In genomic region chr10:42476101-42476500, GRCh38 we compare ENCODE assay signal across 14 cellular contexts.
DNase-seq lines count a peak whose midpoint lies in the region; ATAC-seq, FAIRE-seq and TF ChIP-seq lines count a peak whose summit lies in the region.
"Had no signal": no experiment of that assay in that cellular context is flagged by ENCODE, and none has a peak within 500 bp of the region (broad histone marks: within the 10 kb centered on the region; RNA-seq: fewer than 3 reads in every experiment).

No MANE protein-coding gene starts in this region.

- H3K4me1 ChIP-seq in SK-N-SH (ENCODE audit: control insufficient read depth in 1 of 2, insufficient read depth in 2 of 2, low read depth in 1 of 2, low read length in 1 of 2) (peaks cover 0 to 6% of the 10 kb centered on the region in 2 experiments; a peak in 2 of 4 replicates), K562 (replicated peaks in 1 of 2; ENCODE audit: control insufficient read depth in 2 of 2, insufficient read depth in 2 of 2, low read length in 2 of 2) (peaks cover 0 to 17% of the 10 kb centered on the region in 2 experiments; a peak in 2 of 5 replicates), HepG2 (ENCODE audit: insufficient read depth, low read length) (no peaks in the 10 kb centered on the region), urinary bladder (ENCODE audit: insufficient read depth) (no peaks in the 10 kb centered on the region)

- no peak overlapping the region for H3K4me3 Mint-ChIP-seq in activated CD4-positive, alpha-beta memory T cell treated with anti-CD3 and anti-CD28 coated beads for 36 hours
- H3K4me3 Mint-ChIP-seq in type B pancreatic cell: no peak overlapping the region
- H3K4me3 Mint-ChIP-seq: activated B cell treated with CpG ODN at 0.5 μM for 24 hours, nephron progenitor cell had no signal

- in situ Hi-C loops in K562 (cut with MboI): no loop called here
- in situ Hi-C loops in HepG2 (cut with HindIII; ENCODE audit: extremely low pct_ligation_motif_present, low pct_unique_long_range_greater_than_20kb): no loop called here

- no peaks in the 10 kb centered on the region for H3K9me3 ChIP-seq in SK-N-SH
- H3K9me3 ChIP-seq in K562 (replicated peaks; ENCODE audit: control insufficient read depth, insufficient read depth, low read depth, low read length): no peaks in the 10 kb centered on the region
- no peaks in the 10 kb centered on the region for H3K9me3 ChIP-seq in HepG2 (ENCODE audit: low read length)
- H3K9me3 ChIP-seq: body of pancreas had no signal

- H3K9ac ChIP-seq in SK-N-SH (peak overlapping the region; percentile 92), K562 (ENCODE audit: insufficient read depth in 1 of 2, low read depth in 2 of 2, low read length in 2 of 2) (peak overlapping the region in 1 of 2 experiments; percentile 28; a peak in 3 of 4 replicates), HepG2 (ENCODE audit: insufficient read depth, low read depth, low read length) (no peak overlapping the region)

- intact Hi-C loops in K562 (cut with micrococcal nuclease) (loop anchor here (10.0 kb wide), 1 partner anchor 169 kb away; no protein-coding TSS in a partner anchor), HepG2 (cut with micrococcal nuclease; ENCODE audit: unreplicated experiment) (no loop called here)
- intact Hi-C loops in activated CD4-positive, alpha-beta memory T cell treated with anti-CD3 and anti-CD28 coated beads for 36 hours (cut with micrococcal nuclease): no loop called here

- H3K4me2 ChIP-seq in SK-N-SH (peak overlapping the region; percentile 86), K562 (ENCODE audit: insufficient read depth, low read length) (peak overlapping the region; percentile 59; the same call in 1 of the 2 replicates), HepG2 (ENCODE audit: low read depth, low read length) (peak overlapping the region; percentile 58)

- H3K79me2 ChIP-seq in SK-N-SH (ENCODE audit: insufficient read depth): peaks cover 91% of the 10 kb centered on the region
- H3K79me2 ChIP-seq in K562 (ENCODE audit: control insufficient read depth, insufficient read depth, low read length): no peaks in the 10 kb centered on the region
- no peaks in the 10 kb centered on the region for H3K79me2 ChIP-seq in HepG2 (ENCODE audit: insufficient read depth, low read length)

- no peaks in the 10 kb centered on the region for H3K9me3 Mint-ChIP-seq in activated CD4-positive, alpha-beta memory T cell treated with anti-CD3 and anti-CD28 coated beads for 36 hours
- H3K9me3 Mint-ChIP-seq in type B pancreatic cell: no peaks in the 10 kb centered on the region

- no peaks in the 10 kb centered on the region for H3K36me3 Mint-ChIP-seq in activated CD4-positive, alpha-beta memory T cell treated with anti-CD3 and anti-CD28 coated beads for 36 hours
- H3K36me3 Mint-ChIP-seq in type B pancreatic cell: no peaks in the 10 kb centered on the region

- peak overlapping the region; percentile 85; the same call in 1 of the 2 replicates for H2AFZ ChIP-seq in SK-N-SH (ENCODE audit: low read depth)
- peak overlapping the region; percentile 80; the same call in 1 of the 2 replicates for H2AFZ ChIP-seq in K562 (ENCODE audit: low read depth, low read length)
- H2AFZ ChIP-seq in HepG2 (ENCODE audit: low read length): no peak overlapping the region

- DNase-seq in SK-N-SH (no peak), K562 (ENCODE audit: extremely low read depth in 1 of 4, low spot score in 3 of 4) (peak in 2 of 4 experiments; percentile 9), HepG2 (ENCODE audit: low spot score) (no peak), type B pancreatic cell (ENCODE audit: extremely low spot score, unreplicated experiment) (no peak)
- no peak for DNase-seq in activated CD4-positive, alpha-beta memory T cell treated with anti-CD3 and anti-CD28 coated beads for 36 hours
- DNase-seq: activated B cell treated with CpG ODN at 0.5 μM for 24 hours; activated T-cell treated with anti-CD3 and anti-CD28 coated beads, Interleukin-2, amount 50 U/mL, for 48 hours; NCI-H446 treated with DMSO at 0.1 percent for 48 hours; nephron progenitor cell had no signal

- peaks cover 34% of the 10 kb centered on the region for H3K27me3 Mint-ChIP-seq in activated CD4-positive, alpha-beta memory T cell treated with anti-CD3 and anti-CD28 coated beads for 36 hours
- H3K27me3 Mint-ChIP-seq in type B pancreatic cell: no peaks in the 10 kb centered on the region

- H4K20me1 ChIP-seq in SK-N-SH (ENCODE audit: insufficient read depth) (no peaks in the 10 kb centered on the region), K562 (replicated peaks; ENCODE audit: control insufficient read depth, insufficient read depth, low read length) (no peaks in the 10 kb centered on the region), HepG2 (ENCODE audit: insufficient read depth, low read length) (no peaks in the 10 kb centered on the region)

- no peak; the same call in 2 of the 3 replicates for ATAC-seq in SK-N-SH treated with all-trans-retinoic acid at 6 μM for 48 hours
- peak; percentile 15; the same call in 1 of the 3 replicates for ATAC-seq in K562
- ATAC-seq in HepG2: peak; percentile 46
- no peak for ATAC-seq in GM19035 (IDR thresholded peaks at IDR 0.05; ENCODE audit: unreplicated experiment)

- H3K27ac Mint-ChIP-seq in activated CD4-positive, alpha-beta memory T cell treated with anti-CD3 and anti-CD28 coated beads for 36 hours: no peak overlapping the region
- no peak overlapping the region for H3K27ac Mint-ChIP-seq in type B pancreatic cell
- H3K27ac Mint-ChIP-seq: activated B cell treated with CpG ODN at 0.5 μM for 24 hours, nephron progenitor cell had no signal

- WGBS in SK-N-SH (ENCODE audit: low lambda C conversion rate): 5% methylated on average over 11 of the region's 20 CpGs
- WGBS in K562 (ENCODE audit: insufficient coverage, low coverage, missing lambda C conversion rate): 2% methylated on average over 17 of the region's 20 CpGs
- WGBS in HepG2 (ENCODE audit: low lambda C conversion rate): 0% methylated on average over 1 of the region's 20 CpGs
- WGBS in urinary bladder: 4% methylated on average over 20 of the region's 20 CpGs

- no peak for TF ChIP-seq EP300 in SK-N-SH (IDR thresholded peaks at IDR 0.05; ENCODE audit: borderline replicate concordance in 1 of 2, low read depth in 1 of 2, low read length in 1 of 2)
- TF ChIP-seq EP300 in K562 (IDR thresholded peaks at IDR 0.05; ENCODE audit: low read length): no peak
- TF ChIP-seq EP300 in HepG2 (IDR thresholded peaks at IDR 0.05; ENCODE audit: low read depth in 2 of 2, low read length in 2 of 2): no peak
- TF ChIP-seq EP300 in HepG2 (CRISPR knock-in tag; IDR thresholded peaks at IDR 0.05; ENCODE audit: borderline replicate concordance): no peak

- H3K27ac ChIP-seq in SK-N-SH (ENCODE audit: low read depth in 2 of 2, low read length in 1 of 2) (peak overlapping the region; percentile 81 to 89), K562 (ENCODE audit: extremely low read depth, low read depth, low read length) (no peak overlapping the region), HepG2 (ENCODE audit: extremely low read length, insufficient read depth, low read length) (no peak overlapping the region), urinary bladder (ENCODE audit: low read depth) (no peak overlapping the region)
- H3K27ac ChIP-seq: body of pancreas, epithelial cell of prostate had no signal

- TF ChIP-seq RAD21 in SK-N-SH (IDR thresholded peaks at IDR 0.05; ENCODE audit: low read length) (no peak), K562 (CRISPR knock-in tag; conservative IDR thresholded peaks at IDR 0.05 in 1 of 2, IDR thresholded peaks at IDR 0.05 in 1 of 2) (no peak), HepG2 (CRISPR knock-in tag; IDR thresholded peaks at IDR 0.05) (no peak)

- no peaks in the 10 kb centered on the region for H3K9me2 ChIP-seq in SK-N-SH

- no peak for TF ChIP-seq CTCF in SK-N-SH (IDR thresholded peaks at IDR 0.05)
- no peak for TF ChIP-seq CTCF in K562 (IDR thresholded peaks at IDR 0.05 in 2 of 3, conservative IDR thresholded peaks at IDR 0.05 in 1 of 3; ENCODE audit: insufficient read depth in 2 of 3, low read depth in 1 of 3, low read length in 3 of 3)
- no peak for TF ChIP-seq CTCF in HepG2 (CRISPR knock-in tag; IDR thresholded peaks at IDR 0.05)
- no peak for TF ChIP-seq CTCF in type B pancreatic cell (conservative IDR thresholded peaks at IDR 0.05)

- no peaks in the 10 kb centered on the region for H3K9me1 ChIP-seq in K562 (ENCODE audit: control insufficient read depth, insufficient read depth, low read length)

- no TSS peak for BruUV-seq in K562 (replicated peaks; lab: Mats Ljungman, UMichigan)
- BruUV-seq in HepG2 (replicated peaks; lab: Mats Ljungman, UMichigan): no TSS peak

- TF ChIP-seq POLR2A in K562 (conservative IDR thresholded peaks at IDR 0.05) (no peak), HepG2 (IDR thresholded peaks at IDR 0.05; ENCODE audit: insufficient read depth in 1 of 2, low read depth in 2 of 2, low read length in 2 of 2) (no peak)

- CTCF ChIA-PET in SK-N-SH (lab: Yijun Ruan, JAX): no interaction called here
- CTCF ChIA-PET in K562 (lab: Yijun Ruan, JAX; ENCODE audit: low intra/inter-chr PET ratio): no interaction called here
- CTCF ChIA-PET in HepG2 (lab: Yijun Ruan, JAX; ENCODE audit: low intra/inter-chr PET ratio, low total read pairs): no interaction called here
- CTCF ChIA-PET in activated CD4-positive, alpha-beta memory T cell treated with anti-CD3 and anti-CD28 coated beads for 36 hours (lab: Charles Lee): no interaction called here

- peak overlapping the region; percentile 95 to 97 for H3K4me3 ChIP-seq in SK-N-SH (ENCODE audit: low read depth in 2 of 2, low read length in 1 of 2)
- peak overlapping the region; percentile 37 for H3K4me3 ChIP-seq in K562
- peak overlapping the region in 2 of 3 experiments; percentile 22 to 61; a peak in 2 of 6 replicates for H3K4me3 ChIP-seq in HepG2 (replicated peaks in 1 of 3; ENCODE audit: insufficient read depth in 1 of 3, low read depth in 2 of 3, low read length in 3 of 3)
- peak overlapping the region; percentile 34 for H3K4me3 ChIP-seq in urinary bladder (ENCODE audit: low read depth, low read length)
- H3K4me3 ChIP-seq: body of pancreas had no signal

- FAIRE-seq in K562 (lab: Jason Lieb, UNC): no peak
- FAIRE-seq in HepG2 (lab: Jason Lieb, UNC): no peak

- peaks cover 6% of the 10 kb centered on the region for H3F3A ChIP-seq in SK-N-SH (replicated peaks; ENCODE audit: insufficient read depth)

- H3K4me1 Mint-ChIP-seq in activated CD4-positive, alpha-beta memory T cell treated with anti-CD3 and anti-CD28 coated beads for 36 hours (ENCODE audit: low read depth): peaks cover 3% of the 10 kb centered on the region
- H3K4me1 Mint-ChIP-seq in type B pancreatic cell (ENCODE audit: unreplicated experiment): no peaks in the 10 kb centered on the region
- H3K4me1 Mint-ChIP-seq: activated B cell treated with CpG ODN at 0.5 μM for 24 hours, nephron progenitor cell had no signal

- H3K36me3 ChIP-seq in SK-N-SH (replicated peaks in 1 of 2; ENCODE audit: control insufficient read depth in 1 of 2, insufficient read depth in 2 of 2, low read length in 1 of 2): peaks cover 23 to 31% of the 10 kb centered on the region in 2 experiments
- no peaks in the 10 kb centered on the region for H3K36me3 ChIP-seq in K562 (ENCODE audit: control insufficient read depth, insufficient read depth, low read length)
- H3K36me3 ChIP-seq in HepG2 (replicated peaks in 1 of 2; ENCODE audit: control insufficient read depth in 1 of 2, insufficient read depth in 2 of 2, low read length in 2 of 2): no peaks in the 10 kb centered on the region
- no peaks in the 10 kb centered on the region for H3K36me3 ChIP-seq in urinary bladder (ENCODE audit: insufficient read depth)

- POLR2A ChIA-PET in SK-N-SH (lab: Yijun Ruan, JAX): no interaction called here
- POLR2A ChIA-PET in K562 (lab: Yijun Ruan, JAX): no interaction called here
- POLR2A ChIA-PET in HepG2 (lab: Yijun Ruan, JAX): no interaction called here
- POLR2A ChIA-PET in activated CD4-positive, alpha-beta memory T cell treated with anti-CD3 and anti-CD28 coated beads for 36 hours (lab: Charles Lee): no interaction called here

- H3K27me3 ChIP-seq in SK-N-SH (ENCODE audit: insufficient read depth): no peaks in the 10 kb centered on the region
- H3K27me3 ChIP-seq in K562 (ENCODE audit: control insufficient read depth in 2 of 2, insufficient read depth in 2 of 2, low read length in 2 of 2): peaks cover 3 to 16% of the 10 kb centered on the region in 2 experiments; a peak in 3 of 5 replicates
- peaks cover 0 to 9% of the 10 kb centered on the region in 2 experiments; a peak in 4 of 5 replicates for H3K27me3 ChIP-seq in HepG2 (ENCODE audit: control insufficient read depth in 1 of 2, insufficient read depth in 2 of 2, low read length in 2 of 2)
- H3K27me3 ChIP-seq: body of pancreas had no signal

Comparison
In these comparisons a context has a peak if more than half of its experiments do, and no peak if none do; other contexts are left out.
1. H3K27ac ChIP-seq: peak in SK-N-SH (2 of 2); none in K562 (single experiment), HepG2 (single experiment) and urinary bladder (single experiment).
2. H3K4me3 ChIP-seq: peak in every context shown above with its lines; median percentile 96 in SK-N-SH; 42 in HepG2; 37 in K562; 34 in urinary bladder.
3. ATAC-seq: peak in K562 (single experiment) and HepG2 (single experiment); none in SK-N-SH treated with all-trans-retinoic acid at 6 μM for 48 hours (single experiment) and GM19035 (single experiment).
4. Peak in every context shown above with its lines, with median percentiles within 50 percentile points of each other: H3K4me2 ChIP-seq.